ENCODE assay signal across 17 cellular contexts in the genomic region with DNA sequence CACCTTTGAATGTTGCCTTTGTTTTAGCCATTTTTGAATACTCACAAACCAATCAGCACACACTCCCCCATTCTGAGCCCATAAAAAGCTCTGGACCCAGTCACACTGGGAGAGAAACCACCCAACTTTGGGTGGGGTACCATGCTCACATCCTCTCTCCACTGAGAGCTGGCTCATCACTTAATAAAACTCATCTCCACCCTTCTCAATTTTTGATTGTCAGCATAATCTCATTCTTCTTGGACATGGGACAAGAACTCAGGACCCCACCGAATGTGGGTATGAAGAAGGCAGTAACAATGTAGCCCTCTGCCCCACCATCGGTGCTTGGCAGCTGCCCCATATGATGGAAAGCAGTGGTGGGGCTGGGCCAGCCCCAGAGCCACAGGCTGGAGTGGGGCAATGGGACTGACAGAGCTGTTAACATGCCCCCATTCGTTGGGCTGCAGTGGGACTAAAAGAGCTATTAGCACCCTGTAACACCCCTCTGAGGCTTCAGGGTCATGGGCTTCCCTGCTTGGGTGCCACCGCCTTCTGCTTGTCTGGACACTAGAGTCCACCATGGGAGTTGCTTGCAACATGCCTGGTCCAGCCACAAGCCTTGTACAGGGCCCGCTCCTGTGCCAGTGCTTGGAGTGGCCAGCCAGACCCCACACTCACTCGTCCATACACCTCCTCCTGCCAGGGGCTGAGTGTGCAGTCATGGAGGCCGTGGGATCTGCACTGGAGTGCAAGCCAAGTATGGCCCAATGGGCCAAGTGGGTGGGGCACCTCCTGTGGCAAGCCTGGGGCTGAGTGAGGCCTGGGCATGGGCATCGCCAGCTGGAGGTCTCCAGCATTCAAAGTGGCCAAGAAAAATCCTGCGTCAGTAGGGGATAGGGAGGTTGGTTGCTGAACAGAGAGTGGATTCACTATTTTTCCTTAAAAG.
DNase-seq lines count a peak whose midpoint lies in the region; ATAC-seq and TF ChIP-seq lines count a peak whose summit lies in the region.
"Had no signal": no experiment of that assay in that cellular context is flagged by ENCODE, and none has a peak within 500 bp of the region (broad histone marks: within the 10 kb centered on the region; RNA-seq: fewer than 3 reads in every experiment).

No MANE protein-coding gene starts in this region.

- H3K4me1 ChIP-seq in right atrium auricular region, result no peaks in the 10 kb centered on the region

- intact Hi-C loops in left ventricle myocardium superior (cut with micrococcal nuclease), result no loop called here

- DNase-seq in right atrium auricular region (ENCODE audit: low spot score) (peak; percentile 18), left ventricle myocardium superior (no peak), left lobe of liver (ENCODE audit: low spot score) (peak; percentile 38), mesenteric fat pad (ENCODE audit: low spot score) (peak; percentile 72), NCI-H1048 (lab: John Stamatoyannopoulos, UW) (no peak), NCI-H524 treated with DMSO at 0.1 percent for 48 hours (lab: John Stamatoyannopoulos, UW) (no peak), NCI-H2227 (lab: John Stamatoyannopoulos, UW; ENCODE audit: unreplicated experiment) (no peak)
- no peak for DNase-seq in central memory CD4-positive, alpha-beta T cell
- DNase-seq: 8988T, Calu3, DMS79 treated with DMSO at 0.1 percent for 48 hours, GF-D8, HCEC 1CT, HFFc6 had no signal

- H3K27me3 ChIP-seq in right atrium auricular region, result no peaks in the 10 kb centered on the region
- H3K27me3 ChIP-seq: BLaER1 treated with 17β-estradiol and CSF1 and Interleukin-3, amounts not matched to agents 10 nM and 100 nM had no signal

- peaks cover 0 to 23% of the 10 kb centered on the region in 2 donors for H3K9me3 ChIP-seq in right atrium auricular region

- H3K36me3 ChIP-seq in right atrium auricular region, result no peaks in the 10 kb centered on the region
- H3K36me3 ChIP-seq: BLaER1 treated with 17β-estradiol and CSF1 and Interleukin-3, amounts not matched to agents 10 nM and 100 nM had no signal

- ATAC-seq in left ventricle myocardium superior, result no peak
- ATAC-seq in left lobe of liver, result no peak
- ATAC-seq: CD8-positive, alpha-beta T cell; GM23338 had no signal

- H3K27ac ChIP-seq in right atrium auricular region, result no peak overlapping the region
- H3K27ac ChIP-seq: BLaER1 treated with 17β-estradiol and CSF1 and Interleukin-3, amounts not matched to agents 10 nM and 100 nM had no signal

- no peak overlapping the region for H3K4me3 ChIP-seq in right atrium auricular region
- H3K4me3 ChIP-seq: GM23338 had no signal

- TF ChIP-seq CTCF in right atrium auricular region (IDR thresholded peaks at IDR 0.05), result no peak

Comparison
In these comparisons a context has a peak if more than half of its experiments do, and no peak if none do; other contexts are left out.
1. DNase-seq: peak in right atrium auricular region (single experiment), left lobe of liver (single experiment) and mesenteric fat pad (single experiment); none in left ventricle myocardium superior (single experiment), NCI-H1048 (single experiment), NCI-H524 treated with DMSO at 0.1 percent for 48 hours (single experiment), NCI-H2227 (single experiment) and central memory CD4-positive, alpha-beta T cell (single experiment).